Comparison of ENCODE assay signal across 8 cellular contexts in genomic region chr3:24494616-24495333, GRCh38. TPM values are rescaled to one million over a fixed set of nuclear protein-coding genes. Genes with fewer than 3 reads are reported as not detected.
A peak's percentile ranks its signal among the peaks of the same experiment; 100 is the strongest.
DNase-seq lines count a peak whose midpoint lies in the region; ATAC-seq and TF ChIP-seq lines count a peak whose summit lies in the region.

TSS of gene THRB (minus strand) at chr3:24494850.

- no peaks in the 10 kb centered on the region for H3K4me1 Mint-ChIP-seq in activated CD8-positive, alpha-beta T cell treated with anti-CD3 and anti-CD28 coated beads, Interleukin-2, amount 10 ng/mL, durations not matched to agents 7 days and 5 days (ENCODE audit: low read depth)
- H3K4me1 Mint-ChIP-seq in nephron progenitor cell, result peaks cover 4% of the 10 kb centered on the region

- POLR2A ChIA-PET in activated CD8-positive, alpha-beta T cell treated with anti-CD3 and anti-CD28 coated beads, Interleukin-2, amount 10 ng/mL, durations not matched to agents 7 days and 5 days (lab: Charles Lee), result no interaction called here

- peaks cover 42% of the 10 kb centered on the region for H3K27me3 Mint-ChIP-seq in activated CD8-positive, alpha-beta T cell treated with anti-CD3 and anti-CD28 coated beads, Interleukin-2, amount 10 ng/mL, durations not matched to agents 7 days and 5 days (ENCODE audit: low read depth)
- H3K27me3 Mint-ChIP-seq in nephron progenitor cell (ENCODE audit: low read depth, poor library complexity), result peaks cover 80% of the 10 kb centered on the region

- peak; percentile 78 for ATAC-seq in HG03432 (IDR thresholded peaks at IDR 0.05; ENCODE audit: unreplicated experiment)
- no peak for ATAC-seq in activated CD8-positive, alpha-beta T cell treated with anti-CD3 and anti-CD28 coated beads, Interleukin-2, amount 10 ng/mL, durations not matched to agents 7 days and 5 days
- ATAC-seq in GM19467 (IDR thresholded peaks at IDR 0.05; ENCODE audit: unreplicated experiment), result no peak

- CTCF ChIA-PET in activated CD8-positive, alpha-beta T cell treated with anti-CD3 and anti-CD28 coated beads, Interleukin-2, amount 10 ng/mL, durations not matched to agents 7 days and 5 days (lab: Charles Lee), result no interaction called here

- DNase-seq in NCI-H524 (lab: John Stamatoyannopoulos, UW) (peak; percentile 54 to 57), NCI-H524 treated with DMSO at 0.1 percent for 48 hours (lab: John Stamatoyannopoulos, UW) (no peak), glomerular visceral epithelial cell (ENCODE audit: extremely low spot score) (peak; percentile 73), nephron progenitor cell (peak; percentile 80)
- no peak for DNase-seq in activated CD8-positive, alpha-beta T cell treated with anti-CD3 and anti-CD28 coated beads, Interleukin-2, amount 10 ng/mL, durations not matched to agents 7 days and 5 days
- DNase-seq in stimulated activated naive CD4-positive, alpha-beta T cell treated with Interleukin-2 at 50 U/mL for 16 hours (lab: John Stamatoyannopoulos, UW), result no peak

- H3K27ac Mint-ChIP-seq in activated CD8-positive, alpha-beta T cell treated with anti-CD3 and anti-CD28 coated beads, Interleukin-2, amount 10 ng/mL, durations not matched to agents 7 days and 5 days, result no peak within 1 kb of the TSS
- no peak within 1 kb of the TSS for H3K27ac Mint-ChIP-seq in nephron progenitor cell

- TF ChIP-seq CTCF in nephron progenitor cell (IDR thresholded peaks at IDR 0.05), result no peak

- H3K9me3 Mint-ChIP-seq in activated CD8-positive, alpha-beta T cell treated with anti-CD3 and anti-CD28 coated beads, Interleukin-2, amount 10 ng/mL, durations not matched to agents 7 days and 5 days (ENCODE audit: insufficient read depth), result no peaks in the 10 kb centered on the region
- H3K9me3 Mint-ChIP-seq in nephron progenitor cell, result no peaks in the 10 kb centered on the region

- peak within 1 kb of the TSS; percentile 12 for H3K4me3 Mint-ChIP-seq in activated CD8-positive, alpha-beta T cell treated with anti-CD3 and anti-CD28 coated beads, Interleukin-2, amount 10 ng/mL, durations not matched to agents 7 days and 5 days
- peak within 1 kb of the TSS; percentile 92 for H3K4me3 Mint-ChIP-seq in nephron progenitor cell

- no peaks in the 10 kb centered on the region for H3K36me3 Mint-ChIP-seq in activated CD8-positive, alpha-beta T cell treated with anti-CD3 and anti-CD28 coated beads, Interleukin-2, amount 10 ng/mL, durations not matched to agents 7 days and 5 days (ENCODE audit: low read depth)
- no peaks in the 10 kb centered on the region for H3K36me3 Mint-ChIP-seq in nephron progenitor cell (ENCODE audit: low read depth)

RNA-seq across cellular contexts. Expression of gene THRB, which starts in this region (rescaled TPM):
- total RNA-seq in activated CD8-positive, alpha-beta T cell treated with anti-CD3 and anti-CD28 coated beads, Interleukin-2, amount 10 ng/mL, durations not matched to agents 7 days and 5 days, result not detected

Comparison
In these comparisons a context has a peak if more than half of its experiments do, and no peak if none do; other contexts are left out.
1. DNase-seq: peak in NCI-H524 (2 of 2), glomerular visceral epithelial cell (single experiment) and nephron progenitor cell (single experiment); none in NCI-H524 treated with DMSO at 0.1 percent for 48 hours (single experiment), activated CD8-positive, alpha-beta T cell treated with anti-CD3 and anti-CD28 coated beads, Interleukin-2, amount 10 ng/mL, durations not matched to agents 7 days and 5 days (single experiment) and stimulated activated naive CD4-positive, alpha-beta T cell treated with Interleukin-2 at 50 U/mL for 16 hours (single experiment).